ENCODE assay signal across 14 cellular contexts in the genomic region with DNA sequence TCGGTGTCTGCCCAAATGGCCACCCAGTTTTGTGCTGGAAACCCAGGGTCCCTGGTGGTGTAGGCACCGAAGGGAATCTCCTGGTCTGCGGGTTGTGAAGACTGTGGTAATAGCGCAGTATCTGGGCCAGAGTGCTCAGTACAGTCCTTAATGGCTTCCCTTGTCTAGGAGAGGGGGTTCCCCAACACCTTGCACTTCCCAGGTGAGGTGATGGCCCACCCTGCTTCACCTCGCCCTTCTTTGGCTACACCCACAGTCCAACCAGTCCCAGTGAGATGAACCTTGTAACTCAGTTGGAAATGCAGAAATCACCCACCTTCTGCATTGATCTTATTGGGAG.
DNase-seq lines count a peak whose midpoint lies in the region; ATAC-seq and TF ChIP-seq lines count a peak whose summit lies in the region.
"Had no signal": no experiment of that assay in that cellular context is flagged by ENCODE, and none has a peak within 500 bp of the region (broad histone marks: within the 10 kb centered on the region; RNA-seq: fewer than 3 reads in every experiment).

No MANE protein-coding gene starts in this region.

- H2AFZ ChIP-seq in neural progenitor cell (replicated peaks), result peak overlapping the region; percentile 93

- DNase-seq in endodermal cell, result no peak
- no peak for DNase-seq in neural progenitor cell (ENCODE audit: low spot score)
- no peak for DNase-seq in activated naive CD4-positive, alpha-beta T cell treated with anti-CD3 and anti-CD28 coated beads, Interleukin-2, amount 50 U/mL, for 72 hours (ENCODE audit: low spot score in 2 of 2)
- no peak for DNase-seq in GM19238 (ENCODE audit: insufficient read length, low spot score)
- DNase-seq: C1 segment of cervical spinal cord, DMS 273 treated with DMSO at 0.1 percent for 48 hours, NCI-H1048, NCI-H146, NCI-H2081, NCI-H748 treated with DMSO at 0.1 percent for 48 hours had no signal

- H3K27me3 ChIP-seq in HUES64 (ENCODE audit: insufficient read depth, low read length), result no peaks in the 10 kb centered on the region
- no peaks in the 10 kb centered on the region for H3K27me3 ChIP-seq in endodermal cell (ENCODE audit: control insufficient read depth, insufficient read depth, low read length, poor library complexity, severe bottlenecking)
- no peaks in the 10 kb centered on the region for H3K27me3 ChIP-seq in neural progenitor cell

- ATAC-seq in GM21367 (IDR thresholded peaks at IDR 0.05; ENCODE audit: unreplicated experiment), result no peak
- no peak for ATAC-seq in activated naive CD4-positive, alpha-beta T cell treated with anti-CD3 and anti-CD28 coated beads, Interleukin-2, amount 50 U/mL, for 72 hours
- ATAC-seq: A549 had no signal

- H3K4me2 ChIP-seq in neural progenitor cell, result no peak overlapping the region
- H3K4me2 ChIP-seq: A549 had no signal

- H3F3A ChIP-seq in neural progenitor cell (ENCODE audit: low read depth), result no peaks in the 10 kb centered on the region

- H3K4me1 ChIP-seq in HUES64 (ENCODE audit: insufficient read depth, low read length) (peaks cover 15% of the 10 kb centered on the region), endodermal cell (ENCODE audit: control insufficient read depth, insufficient read depth, low read length) (peaks cover 6% of the 10 kb centered on the region), neural progenitor cell (peaks cover 9% of the 10 kb centered on the region)
- H3K4me1 ChIP-seq: A549 had no signal

- no peak overlapping the region for H3K4me3 ChIP-seq in HUES64 (ENCODE audit: low read length)
- H3K4me3 ChIP-seq in endodermal cell (ENCODE audit: low read length), result peak overlapping the region; percentile 57
- no peak overlapping the region for H3K4me3 ChIP-seq in neural progenitor cell
- H3K4me3 ChIP-seq: A549 had no signal

- H3K9me3 Mint-ChIP-seq in endodermal cell (peaks cover 44% of the 10 kb centered on the region), neural progenitor cell (peaks cover 7% of the 10 kb centered on the region)
- peaks cover 18 to 19% of the 10 kb centered on the region in 2 donors for H3K9me3 Mint-ChIP-seq in activated naive CD4-positive, alpha-beta T cell treated with anti-CD3 and anti-CD28 coated beads, Interleukin-2, amount 50 U/mL, for 72 hours

- H3K9ac ChIP-seq in HUES64 (ENCODE audit: low read depth, low read length), result peak overlapping the region; percentile 45; the same call in 1 of the 2 replicates
- H3K9ac ChIP-seq in endodermal cell (ENCODE audit: extremely low read depth, low read length, poor library complexity, severe bottlenecking), result no peak overlapping the region
- no peak overlapping the region for H3K9ac ChIP-seq in neural progenitor cell

- H4K20me1 ChIP-seq in neural progenitor cell (ENCODE audit: low read depth), result no peaks in the 10 kb centered on the region

- H3K36me3 Mint-ChIP-seq in endodermal cell (ENCODE audit: low read depth), result peaks cover 33% of the 10 kb centered on the region
- H3K36me3 Mint-ChIP-seq in neural progenitor cell, result no peaks in the 10 kb centered on the region
- peaks cover 12 to 48% of the 10 kb centered on the region in 2 donors for H3K36me3 Mint-ChIP-seq in activated naive CD4-positive, alpha-beta T cell treated with anti-CD3 and anti-CD28 coated beads, Interleukin-2, amount 50 U/mL, for 72 hours

- no peaks in the 10 kb centered on the region for H3K9me3 ChIP-seq in HUES64 (ENCODE audit: insufficient read depth, low read depth, low read length)
- peaks cover 24% of the 10 kb centered on the region for H3K9me3 ChIP-seq in endodermal cell (ENCODE audit: control insufficient read depth, low read length)
- H3K9me3 ChIP-seq in neural progenitor cell (ENCODE audit: low read depth), result no peaks in the 10 kb centered on the region
- H3K9me3 ChIP-seq: A549 had no signal

- WGBS in HUES64, result 91% methylated on average over 5 of the region's 5 CpGs
- 96 to 100% methylated on average over 2 to 5 of the region's 5 CpGs for WGBS in endodermal cell (ENCODE audit: insufficient coverage in 1 of 2, insufficient read length in 1 of 2), 2 experiments

- H3K27ac ChIP-seq in C4-2B, result peak overlapping the region; percentile 35
- peak overlapping the region; percentile 65 for H3K27ac ChIP-seq in HUES64 (ENCODE audit: low read depth, low read length)
- no peak overlapping the region for H3K27ac ChIP-seq in endodermal cell (ENCODE audit: low read depth, low read length)
- H3K27ac ChIP-seq in neural progenitor cell, result no peak overlapping the region
- H3K27ac ChIP-seq: A549 had no signal

- no peaks in the 10 kb centered on the region for H3K36me3 ChIP-seq in HUES64 (ENCODE audit: insufficient read depth, low read length)
- H3K36me3 ChIP-seq in endodermal cell (ENCODE audit: control insufficient read depth, insufficient read depth, low read length), result no peaks in the 10 kb centered on the region
- no peaks in the 10 kb centered on the region for H3K36me3 ChIP-seq in neural progenitor cell

- H3K4me3 Mint-ChIP-seq in endodermal cell, result no peak overlapping the region
- H3K4me3 Mint-ChIP-seq in neural progenitor cell, result no peak overlapping the region

- H3K27me3 Mint-ChIP-seq in endodermal cell (ENCODE audit: insufficient read depth), result no peaks in the 10 kb centered on the region
- H3K27me3 Mint-ChIP-seq in neural progenitor cell (ENCODE audit: insufficient read depth, low read depth), result peaks cover 8% of the 10 kb centered on the region

- no peaks in the 10 kb centered on the region for H3K79me2 ChIP-seq in neural progenitor cell (ENCODE audit: low read depth)

- H3K4me1 Mint-ChIP-seq in endodermal cell (peaks cover 10% of the 10 kb centered on the region), neural progenitor cell (peaks cover 2% of the 10 kb centered on the region)

- H3K27ac Mint-ChIP-seq in endodermal cell, result no peak overlapping the region
- no peak overlapping the region for H3K27ac Mint-ChIP-seq in neural progenitor cell
- no peak overlapping the region for H3K27ac Mint-ChIP-seq in activated naive CD4-positive, alpha-beta T cell treated with anti-CD3 and anti-CD28 coated beads, Interleukin-2, amount 50 U/mL, for 72 hours

- TF ChIP-seq CTCF in C4-2B (conservative IDR thresholded peaks at IDR 0.05), result no peak
- no peak for TF ChIP-seq CTCF in endodermal cell (conservative IDR thresholded peaks at IDR 0.05)
- TF ChIP-seq CTCF in neural progenitor cell (IDR thresholded peaks at IDR 0.05), result no peak

Comparison
In these comparisons a context has a peak if more than half of its experiments do, and no peak if none do; other contexts are left out.
1. H3K27ac ChIP-seq: peak in C4-2B (single experiment) and HUES64 (single experiment); none in endodermal cell (single experiment) and neural progenitor cell (single experiment).